Comparison of ENCODE assay signal across 1 cellular context in genomic region chr7:92680458-92680857, GRCh38.
TF ChIP-seq lines count a peak whose summit lies in the region.

No MANE protein-coding gene starts in this region.

TF ChIP-seq in GM23338, 12 proteins besides CTCF, POLR2A, EP300 and RAD21 (continued from another document):
- TF ChIP-seq REST (IDR thresholded peaks at IDR 0.05; ENCODE audit: unreplicated experiment) (no peak), ETS1 (IDR thresholded peaks at IDR 0.05) (no peak), EZH2 (IDR thresholded peaks at IDR 0.05; ENCODE audit: low read depth, unreplicated experiment) (no peak), CREB1 (CRISPR knock-in tag; IDR thresholded peaks at IDR 0.05; ENCODE audit: low read depth) (no peak), POLR2AphosphoS5 (IDR thresholded peaks at IDR 0.05; ENCODE audit: low read depth) (no peak)
